Comparison of ENCODE assay signal across 1 cellular context in genomic region chr9:88537743-88538055, GRCh38.
TF ChIP-seq lines count a peak whose summit lies in the region.

No MANE protein-coding gene starts in this region.

TF ChIP-seq in HepG2, 621 proteins besides CTCF, POLR2A, EP300 and RAD21:
- TF ChIP-seq THAP7 (CRISPR knock-in tag; IDR thresholded peaks at IDR 0.05) (no peak), RXRA (CRISPR knock-in tag; IDR thresholded peaks at IDR 0.05) (no peak), NFKB2 (CRISPR knock-in tag; IDR thresholded peaks at IDR 0.05; ENCODE audit: borderline replicate concordance) (no peak), PLSCR1 (CRISPR knock-in tag; IDR thresholded peaks at IDR 0.05; ENCODE audit: borderline replicate concordance) (no peak), ZNF17 (CRISPR knock-in tag; IDR thresholded peaks at IDR 0.05) (no peak), ZNF282 (IDR thresholded peaks at IDR 0.05; ENCODE audit: partially characterized antibody) (no peak), THYN1 (CRISPR knock-in tag; IDR thresholded peaks at IDR 0.05; ENCODE audit: borderline replicate concordance, low read depth) (no peak), HMGXB3 (CRISPR knock-in tag; IDR thresholded peaks at IDR 0.05; ENCODE audit: borderline replicate concordance) (no peak), RFX1 (IDR thresholded peaks at IDR 0.05) (peak; percentile 57), SOX13 (IDR thresholded peaks at IDR 0.05) (no peak), SOX13 (CRISPR knock-in tag; conservative IDR thresholded peaks at IDR 0.05 in 1 of 2, IDR thresholded peaks at IDR 0.05 in 1 of 2) (no peak), ZNF513 (CRISPR knock-in tag; conservative IDR thresholded peaks at IDR 0.05) (no peak), ZNF431 (CRISPR knock-in tag; IDR thresholded peaks at IDR 0.05; ENCODE audit: borderline replicate concordance, low read depth) (no peak), RFX3 (CRISPR knock-in tag; IDR thresholded peaks at IDR 0.05) (peak; percentile 67), BRCA1 (CRISPR knock-in tag; IDR thresholded peaks at IDR 0.05) (no peak), ZZZ3 (CRISPR knock-in tag; IDR thresholded peaks at IDR 0.05; ENCODE audit: borderline replicate concordance) (no peak), RFX5 (IDR thresholded peaks at IDR 0.05; ENCODE audit: low read depth, low read length) (peak; percentile 82), ZFP37 (CRISPR knock-in tag; IDR thresholded peaks at IDR 0.05; ENCODE audit: borderline replicate concordance) (no peak)
